Comparison of ENCODE assay signal across 1 cellular context in the genomic region with DNA sequence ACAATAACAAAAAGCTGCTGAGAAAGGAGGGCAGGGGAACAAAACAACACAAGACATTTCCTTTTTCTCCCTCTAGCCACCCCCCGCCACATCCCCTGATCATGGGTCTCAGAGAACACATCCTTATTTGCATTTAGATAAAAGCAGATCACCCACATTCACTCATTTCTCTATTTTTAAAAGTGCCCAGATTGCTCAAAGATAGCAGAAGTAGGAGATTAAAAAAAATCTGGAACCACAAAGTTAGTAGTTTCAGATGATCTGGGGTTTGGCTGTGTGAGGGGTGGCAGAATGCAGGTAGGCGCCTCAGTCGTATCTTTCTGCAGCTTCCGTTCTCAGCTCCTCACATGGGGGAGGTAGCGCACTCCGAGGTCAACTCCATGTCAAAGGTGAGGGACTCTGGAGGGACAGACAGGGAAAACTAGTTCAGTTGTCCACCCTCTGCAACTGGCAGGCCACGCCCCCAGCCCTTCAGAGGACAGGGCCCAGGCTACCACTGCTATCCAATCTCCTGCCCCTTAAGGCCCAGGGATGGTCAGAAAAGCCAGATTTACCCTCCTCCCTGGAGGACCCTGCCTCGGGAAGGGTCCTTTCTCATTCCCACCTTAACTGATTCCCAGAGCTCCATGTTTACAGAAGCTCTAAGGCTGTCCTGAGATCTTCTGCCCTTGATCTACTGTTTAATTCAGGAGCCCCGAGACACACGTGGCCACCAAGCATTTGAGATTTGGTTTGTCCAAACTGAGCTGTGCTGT.
TF ChIP-seq lines count a peak whose summit lies in the region.

No MANE protein-coding gene starts in this region.

TF ChIP-seq in K562, 482 proteins besides CTCF, POLR2A, EP300 and RAD21 (continued from another document and continues in another):
- TF ChIP-seq, protein P1, sequence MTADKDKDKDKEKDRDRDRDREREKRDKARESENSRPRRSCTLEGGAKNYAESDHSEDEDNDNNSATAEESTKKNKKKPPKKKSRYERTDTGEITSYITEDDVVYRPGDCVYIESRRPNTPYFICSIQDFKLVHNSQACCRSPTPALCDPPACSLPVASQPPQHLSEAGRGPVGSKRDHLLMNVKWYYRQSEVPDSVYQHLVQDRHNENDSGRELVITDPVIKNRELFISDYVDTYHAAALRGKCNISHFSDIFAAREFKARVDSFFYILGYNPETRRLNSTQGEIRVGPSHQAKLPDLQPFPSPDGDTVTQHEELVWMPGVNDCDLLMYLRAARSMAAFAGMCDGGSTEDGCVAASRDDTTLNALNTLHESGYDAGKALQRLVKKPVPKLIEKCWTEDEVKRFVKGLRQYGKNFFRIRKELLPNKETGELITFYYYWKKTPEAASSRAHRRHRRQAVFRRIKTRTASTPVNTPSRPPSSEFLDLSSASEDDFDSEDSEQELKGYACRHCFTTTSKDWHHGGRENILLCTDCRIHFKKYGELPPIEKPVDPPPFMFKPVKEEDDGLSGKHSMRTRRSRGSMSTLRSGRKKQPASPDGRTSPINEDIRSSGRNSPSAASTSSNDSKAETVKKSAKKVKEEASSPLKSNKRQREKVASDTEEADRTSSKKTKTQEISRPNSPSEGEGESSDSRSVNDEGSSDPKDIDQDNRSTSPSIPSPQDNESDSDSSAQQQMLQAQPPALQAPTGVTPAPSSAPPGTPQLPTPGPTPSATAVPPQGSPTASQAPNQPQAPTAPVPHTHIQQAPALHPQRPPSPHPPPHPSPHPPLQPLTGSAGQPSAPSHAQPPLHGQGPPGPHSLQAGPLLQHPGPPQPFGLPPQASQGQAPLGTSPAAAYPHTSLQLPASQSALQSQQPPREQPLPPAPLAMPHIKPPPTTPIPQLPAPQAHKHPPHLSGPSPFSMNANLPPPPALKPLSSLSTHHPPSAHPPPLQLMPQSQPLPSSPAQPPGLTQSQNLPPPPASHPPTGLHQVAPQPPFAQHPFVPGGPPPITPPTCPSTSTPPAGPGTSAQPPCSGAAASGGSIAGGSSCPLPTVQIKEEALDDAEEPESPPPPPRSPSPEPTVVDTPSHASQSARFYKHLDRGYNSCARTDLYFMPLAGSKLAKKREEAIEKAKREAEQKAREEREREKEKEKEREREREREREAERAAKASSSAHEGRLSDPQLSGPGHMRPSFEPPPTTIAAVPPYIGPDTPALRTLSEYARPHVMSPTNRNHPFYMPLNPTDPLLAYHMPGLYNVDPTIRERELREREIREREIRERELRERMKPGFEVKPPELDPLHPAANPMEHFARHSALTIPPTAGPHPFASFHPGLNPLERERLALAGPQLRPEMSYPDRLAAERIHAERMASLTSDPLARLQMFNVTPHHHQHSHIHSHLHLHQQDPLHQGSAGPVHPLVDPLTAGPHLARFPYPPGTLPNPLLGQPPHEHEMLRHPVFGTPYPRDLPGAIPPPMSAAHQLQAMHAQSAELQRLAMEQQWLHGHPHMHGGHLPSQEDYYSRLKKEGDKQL (CRISPR knock-in tag; IDR thresholded peaks at IDR 0.05; ENCODE audit: borderline replicate concordance), result no peak
- TF ChIP-seq NFXL1 (CRISPR knock-in tag; IDR thresholded peaks at IDR 0.05), result no peak
- TF ChIP-seq MAFG (tag; conservative IDR thresholded peaks at IDR 0.05), result no peak
- no peak for TF ChIP-seq FUS (optimal IDR thresholded peaks at IDR 0.05; ENCODE audit: low read depth, low read length)
- TF ChIP-seq GATA2 (CRISPR knock-in tag; IDR thresholded peaks at IDR 0.05), result peak; percentile 42; the same call in 1 of the 2 replicates
- no peak for TF ChIP-seq U2AF1 (optimal IDR thresholded peaks at IDR 0.05; ENCODE audit: low read depth, low read length)
- TF ChIP-seq, protein P2, sequence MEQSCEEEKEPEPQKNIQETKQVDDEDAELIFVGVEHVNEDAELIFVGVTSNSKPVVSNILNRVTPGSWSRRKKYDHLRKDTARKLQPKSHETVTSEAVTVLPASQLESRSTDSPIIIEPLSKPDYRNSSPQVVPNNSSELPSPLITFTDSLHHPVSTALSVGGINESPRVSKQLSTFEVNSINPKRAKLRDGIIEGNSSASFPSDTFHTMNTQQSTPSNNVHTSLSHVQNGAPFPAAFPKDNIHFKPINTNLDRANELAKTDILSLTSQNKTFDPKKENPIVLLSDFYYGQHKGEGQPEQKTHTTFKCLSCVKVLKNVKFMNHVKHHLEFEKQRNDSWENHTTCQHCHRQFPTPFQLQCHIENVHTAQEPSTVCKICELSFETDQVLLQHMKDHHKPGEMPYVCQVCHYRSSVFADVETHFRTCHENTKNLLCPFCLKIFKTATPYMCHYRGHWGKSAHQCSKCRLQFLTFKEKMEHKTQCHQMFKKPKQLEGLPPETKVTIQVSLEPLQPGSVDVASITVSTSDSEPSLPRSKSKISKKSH (CRISPR knock-in tag; IDR thresholded peaks at IDR 0.05), result no peak
- TF ChIP-seq ILK (tag; IDR thresholded peaks at IDR 0.05; ENCODE audit: borderline replicate concordance, low read depth), result no peak
- TF ChIP-seq, protein P3, sequence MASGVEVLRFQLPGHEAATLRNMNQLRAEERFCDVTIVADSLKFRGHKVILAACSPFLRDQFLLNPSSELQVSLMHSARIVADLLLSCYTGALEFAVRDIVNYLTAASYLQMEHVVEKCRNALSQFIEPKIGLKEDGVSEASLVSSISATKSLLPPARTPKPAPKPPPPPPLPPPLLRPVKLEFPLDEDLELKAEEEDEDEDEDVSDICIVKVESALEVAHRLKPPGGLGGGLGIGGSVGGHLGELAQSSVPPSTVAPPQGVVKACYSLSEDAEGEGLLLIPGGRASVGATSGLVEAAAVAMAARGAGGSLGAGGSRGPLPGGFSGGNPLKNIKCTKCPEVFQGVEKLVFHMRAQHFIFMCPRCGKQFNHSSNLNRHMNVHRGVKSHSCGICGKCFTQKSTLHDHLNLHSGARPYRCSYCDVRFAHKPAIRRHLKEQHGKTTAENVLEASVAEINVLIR (CRISPR knock-in tag; IDR thresholded peaks at IDR 0.05), result no peak
- TF ChIP-seq, protein P4, sequence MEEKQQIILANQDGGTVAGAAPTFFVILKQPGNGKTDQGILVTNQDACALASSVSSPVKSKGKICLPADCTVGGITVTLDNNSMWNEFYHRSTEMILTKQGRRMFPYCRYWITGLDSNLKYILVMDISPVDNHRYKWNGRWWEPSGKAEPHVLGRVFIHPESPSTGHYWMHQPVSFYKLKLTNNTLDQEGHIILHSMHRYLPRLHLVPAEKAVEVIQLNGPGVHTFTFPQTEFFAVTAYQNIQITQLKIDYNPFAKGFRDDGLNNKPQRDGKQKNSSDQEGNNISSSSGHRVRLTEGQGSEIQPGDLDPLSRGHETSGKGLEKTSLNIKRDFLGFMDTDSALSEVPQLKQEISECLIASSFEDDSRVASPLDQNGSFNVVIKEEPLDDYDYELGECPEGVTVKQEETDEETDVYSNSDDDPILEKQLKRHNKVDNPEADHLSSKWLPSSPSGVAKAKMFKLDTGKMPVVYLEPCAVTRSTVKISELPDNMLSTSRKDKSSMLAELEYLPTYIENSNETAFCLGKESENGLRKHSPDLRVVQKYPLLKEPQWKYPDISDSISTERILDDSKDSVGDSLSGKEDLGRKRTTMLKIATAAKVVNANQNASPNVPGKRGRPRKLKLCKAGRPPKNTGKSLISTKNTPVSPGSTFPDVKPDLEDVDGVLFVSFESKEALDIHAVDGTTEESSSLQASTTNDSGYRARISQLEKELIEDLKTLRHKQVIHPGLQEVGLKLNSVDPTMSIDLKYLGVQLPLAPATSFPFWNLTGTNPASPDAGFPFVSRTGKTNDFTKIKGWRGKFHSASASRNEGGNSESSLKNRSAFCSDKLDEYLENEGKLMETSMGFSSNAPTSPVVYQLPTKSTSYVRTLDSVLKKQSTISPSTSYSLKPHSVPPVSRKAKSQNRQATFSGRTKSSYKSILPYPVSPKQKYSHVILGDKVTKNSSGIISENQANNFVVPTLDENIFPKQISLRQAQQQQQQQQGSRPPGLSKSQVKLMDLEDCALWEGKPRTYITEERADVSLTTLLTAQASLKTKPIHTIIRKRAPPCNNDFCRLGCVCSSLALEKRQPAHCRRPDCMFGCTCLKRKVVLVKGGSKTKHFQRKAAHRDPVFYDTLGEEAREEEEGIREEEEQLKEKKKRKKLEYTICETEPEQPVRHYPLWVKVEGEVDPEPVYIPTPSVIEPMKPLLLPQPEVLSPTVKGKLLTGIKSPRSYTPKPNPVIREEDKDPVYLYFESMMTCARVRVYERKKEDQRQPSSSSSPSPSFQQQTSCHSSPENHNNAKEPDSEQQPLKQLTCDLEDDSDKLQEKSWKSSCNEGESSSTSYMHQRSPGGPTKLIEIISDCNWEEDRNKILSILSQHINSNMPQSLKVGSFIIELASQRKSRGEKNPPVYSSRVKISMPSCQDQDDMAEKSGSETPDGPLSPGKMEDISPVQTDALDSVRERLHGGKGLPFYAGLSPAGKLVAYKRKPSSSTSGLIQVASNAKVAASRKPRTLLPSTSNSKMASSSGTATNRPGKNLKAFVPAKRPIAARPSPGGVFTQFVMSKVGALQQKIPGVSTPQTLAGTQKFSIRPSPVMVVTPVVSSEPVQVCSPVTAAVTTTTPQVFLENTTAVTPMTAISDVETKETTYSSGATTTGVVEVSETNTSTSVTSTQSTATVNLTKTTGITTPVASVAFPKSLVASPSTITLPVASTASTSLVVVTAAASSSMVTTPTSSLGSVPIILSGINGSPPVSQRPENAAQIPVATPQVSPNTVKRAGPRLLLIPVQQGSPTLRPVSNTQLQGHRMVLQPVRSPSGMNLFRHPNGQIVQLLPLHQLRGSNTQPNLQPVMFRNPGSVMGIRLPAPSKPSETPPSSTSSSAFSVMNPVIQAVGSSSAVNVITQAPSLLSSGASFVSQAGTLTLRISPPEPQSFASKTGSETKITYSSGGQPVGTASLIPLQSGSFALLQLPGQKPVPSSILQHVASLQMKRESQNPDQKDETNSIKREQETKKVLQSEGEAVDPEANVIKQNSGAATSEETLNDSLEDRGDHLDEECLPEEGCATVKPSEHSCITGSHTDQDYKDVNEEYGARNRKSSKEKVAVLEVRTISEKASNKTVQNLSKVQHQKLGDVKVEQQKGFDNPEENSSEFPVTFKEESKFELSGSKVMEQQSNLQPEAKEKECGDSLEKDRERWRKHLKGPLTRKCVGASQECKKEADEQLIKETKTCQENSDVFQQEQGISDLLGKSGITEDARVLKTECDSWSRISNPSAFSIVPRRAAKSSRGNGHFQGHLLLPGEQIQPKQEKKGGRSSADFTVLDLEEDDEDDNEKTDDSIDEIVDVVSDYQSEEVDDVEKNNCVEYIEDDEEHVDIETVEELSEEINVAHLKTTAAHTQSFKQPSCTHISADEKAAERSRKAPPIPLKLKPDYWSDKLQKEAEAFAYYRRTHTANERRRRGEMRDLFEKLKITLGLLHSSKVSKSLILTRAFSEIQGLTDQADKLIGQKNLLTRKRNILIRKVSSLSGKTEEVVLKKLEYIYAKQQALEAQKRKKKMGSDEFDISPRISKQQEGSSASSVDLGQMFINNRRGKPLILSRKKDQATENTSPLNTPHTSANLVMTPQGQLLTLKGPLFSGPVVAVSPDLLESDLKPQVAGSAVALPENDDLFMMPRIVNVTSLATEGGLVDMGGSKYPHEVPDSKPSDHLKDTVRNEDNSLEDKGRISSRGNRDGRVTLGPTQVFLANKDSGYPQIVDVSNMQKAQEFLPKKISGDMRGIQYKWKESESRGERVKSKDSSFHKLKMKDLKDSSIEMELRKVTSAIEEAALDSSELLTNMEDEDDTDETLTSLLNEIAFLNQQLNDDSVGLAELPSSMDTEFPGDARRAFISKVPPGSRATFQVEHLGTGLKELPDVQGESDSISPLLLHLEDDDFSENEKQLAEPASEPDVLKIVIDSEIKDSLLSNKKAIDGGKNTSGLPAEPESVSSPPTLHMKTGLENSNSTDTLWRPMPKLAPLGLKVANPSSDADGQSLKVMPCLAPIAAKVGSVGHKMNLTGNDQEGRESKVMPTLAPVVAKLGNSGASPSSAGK (IDR thresholded peaks at IDR 0.05), result peak; percentile 75
- TF ChIP-seq BRCA1 (IDR thresholded peaks at IDR 0.05), result no peak
- TF ChIP-seq BRCA1 (CRISPR knock-in tag; IDR thresholded peaks at IDR 0.05), result no peak
- no peak for TF ChIP-seq RHOXF2B (CRISPR knock-in tag; conservative IDR thresholded peaks at IDR 0.05)
- TF ChIP-seq GTF2F1 (IDR thresholded peaks at IDR 0.05; ENCODE audit: low read depth, low read length), result no peak
- TF ChIP-seq, protein P5, sequence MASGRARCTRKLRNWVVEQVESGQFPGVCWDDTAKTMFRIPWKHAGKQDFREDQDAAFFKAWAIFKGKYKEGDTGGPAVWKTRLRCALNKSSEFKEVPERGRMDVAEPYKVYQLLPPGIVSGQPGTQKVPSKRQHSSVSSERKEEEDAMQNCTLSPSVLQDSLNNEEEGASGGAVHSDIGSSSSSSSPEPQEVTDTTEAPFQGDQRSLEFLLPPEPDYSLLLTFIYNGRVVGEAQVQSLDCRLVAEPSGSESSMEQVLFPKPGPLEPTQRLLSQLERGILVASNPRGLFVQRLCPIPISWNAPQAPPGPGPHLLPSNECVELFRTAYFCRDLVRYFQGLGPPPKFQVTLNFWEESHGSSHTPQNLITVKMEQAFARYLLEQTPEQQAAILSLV (tag; IDR thresholded peaks at IDR 0.05), result peak; percentile 14; the same call in 1 of the 2 replicates
- no peak for TF ChIP-seq ZNF316 (IDR thresholded peaks at IDR 0.05)
- TF ChIP-seq, protein P6, sequence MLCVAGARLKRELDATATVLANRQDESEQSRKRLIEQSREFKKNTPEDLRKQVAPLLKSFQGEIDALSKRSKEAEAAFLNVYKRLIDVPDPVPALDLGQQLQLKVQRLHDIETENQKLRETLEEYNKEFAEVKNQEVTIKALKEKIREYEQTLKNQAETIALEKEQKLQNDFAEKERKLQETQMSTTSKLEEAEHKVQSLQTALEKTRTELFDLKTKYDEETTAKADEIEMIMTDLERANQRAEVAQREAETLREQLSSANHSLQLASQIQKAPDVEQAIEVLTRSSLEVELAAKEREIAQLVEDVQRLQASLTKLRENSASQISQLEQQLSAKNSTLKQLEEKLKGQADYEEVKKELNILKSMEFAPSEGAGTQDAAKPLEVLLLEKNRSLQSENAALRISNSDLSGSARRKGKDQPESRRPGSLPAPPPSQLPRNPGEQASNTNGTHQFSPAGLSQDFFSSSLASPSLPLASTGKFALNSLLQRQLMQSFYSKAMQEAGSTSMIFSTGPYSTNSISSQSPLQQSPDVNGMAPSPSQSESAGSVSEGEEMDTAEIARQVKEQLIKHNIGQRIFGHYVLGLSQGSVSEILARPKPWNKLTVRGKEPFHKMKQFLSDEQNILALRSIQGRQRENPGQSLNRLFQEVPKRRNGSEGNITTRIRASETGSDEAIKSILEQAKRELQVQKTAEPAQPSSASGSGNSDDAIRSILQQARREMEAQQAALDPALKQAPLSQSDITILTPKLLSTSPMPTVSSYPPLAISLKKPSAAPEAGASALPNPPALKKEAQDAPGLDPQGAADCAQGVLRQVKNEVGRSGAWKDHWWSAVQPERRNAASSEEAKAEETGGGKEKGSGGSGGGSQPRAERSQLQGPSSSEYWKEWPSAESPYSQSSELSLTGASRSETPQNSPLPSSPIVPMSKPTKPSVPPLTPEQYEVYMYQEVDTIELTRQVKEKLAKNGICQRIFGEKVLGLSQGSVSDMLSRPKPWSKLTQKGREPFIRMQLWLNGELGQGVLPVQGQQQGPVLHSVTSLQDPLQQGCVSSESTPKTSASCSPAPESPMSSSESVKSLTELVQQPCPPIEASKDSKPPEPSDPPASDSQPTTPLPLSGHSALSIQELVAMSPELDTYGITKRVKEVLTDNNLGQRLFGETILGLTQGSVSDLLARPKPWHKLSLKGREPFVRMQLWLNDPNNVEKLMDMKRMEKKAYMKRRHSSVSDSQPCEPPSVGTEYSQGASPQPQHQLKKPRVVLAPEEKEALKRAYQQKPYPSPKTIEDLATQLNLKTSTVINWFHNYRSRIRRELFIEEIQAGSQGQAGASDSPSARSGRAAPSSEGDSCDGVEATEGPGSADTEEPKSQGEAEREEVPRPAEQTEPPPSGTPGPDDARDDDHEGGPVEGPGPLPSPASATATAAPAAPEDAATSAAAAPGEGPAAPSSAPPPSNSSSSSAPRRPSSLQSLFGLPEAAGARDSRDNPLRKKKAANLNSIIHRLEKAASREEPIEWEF (CRISPR knock-in tag; IDR thresholded peaks at IDR 0.05), result 0 out of 2 replicates have a peak, but pooled peaks have one; percentile 82
- TF ChIP-seq FOXK2 (conservative IDR thresholded peaks at IDR 0.05 in 1 of 2, IDR thresholded peaks at IDR 0.05 in 1 of 2; ENCODE audit: low read depth in 2 of 2), result no peak
- TF ChIP-seq SRSF9 (IDR thresholded peaks at IDR 0.05; ENCODE audit: borderline replicate concordance, low read depth, low read length), result no peak
